ENCODE assay signal across 2 cellular contexts in genomic region chr17:76293106-76293505, GRCh38.
TF ChIP-seq lines count a peak whose summit lies in the region.

No MANE protein-coding gene starts in this region.

TF ChIP-seq in GM12878, 131 proteins besides CTCF, POLR2A, EP300 and RAD21:
- no peak for TF ChIP-seq RBBP5 (conservative IDR thresholded peaks at IDR 0.05)
- no peak for TF ChIP-seq SKIL (IDR thresholded peaks at IDR 0.05; ENCODE audit: low read depth, poor library complexity, severe bottlenecking)
- TF ChIP-seq MXI1 (IDR thresholded peaks at IDR 0.05; ENCODE audit: low read depth, low read length): no peak
- no peak for TF ChIP-seq NKRF (conservative IDR thresholded peaks at IDR 0.05)
- no peak for TF ChIP-seq BRCA1 (IDR thresholded peaks at IDR 0.05; ENCODE audit: low read depth, low read length)
- no peak for TF ChIP-seq RFX5 (IDR thresholded peaks at IDR 0.05; ENCODE audit: low read depth, low read length)
- TF ChIP-seq ATF3 (IDR thresholded peaks at IDR 0.05; ENCODE audit: borderline replicate concordance, extremely low read depth, low read depth, low read length): no peak
- no peak for TF ChIP-seq EGR1 (IDR thresholded peaks at IDR 0.05; ENCODE audit: borderline replicate concordance in 1 of 2, low read depth in 2 of 2, low read length in 2 of 2)
- TF ChIP-seq NBN (IDR thresholded peaks at IDR 0.05): no peak
- no peak for TF ChIP-seq NR2C2 (IDR thresholded peaks at IDR 0.05; ENCODE audit: borderline replicate concordance, control insufficient read depth, insufficient read length, low read depth)
- TF ChIP-seq CHD2 (IDR thresholded peaks at IDR 0.05; ENCODE audit: borderline replicate concordance, low read depth, low read length): no peak
- TF ChIP-seq ZBTB4 (CRISPR knock-in tag; IDR thresholded peaks at IDR 0.05): no peak
- no peak for TF ChIP-seq RUNX3 (IDR thresholded peaks at IDR 0.05; ENCODE audit: low read length)

TF ChIP-seq in H1, 55 proteins besides CTCF, POLR2A, EP300 and RAD21:
- TF ChIP-seq GTF2F1 (IDR thresholded peaks at IDR 0.05; ENCODE audit: borderline replicate concordance, low read depth, low read length): no peak
- no peak for TF ChIP-seq HDAC6 (IDR thresholded peaks at IDR 0.05; ENCODE audit: low read depth, low read length)
- TF ChIP-seq TAF7 (optimal IDR thresholded peaks at IDR 0.05; ENCODE audit: borderline replicate concordance, low read depth, low read length): no peak
- TF ChIP-seq JUN (IDR thresholded peaks at IDR 0.05; ENCODE audit: low read depth, low read length): no peak
- TF ChIP-seq CBX5 (IDR thresholded peaks at IDR 0.05; ENCODE audit: low read depth, low read length): no peak
- TF ChIP-seq RFX5 (IDR thresholded peaks at IDR 0.05; ENCODE audit: borderline replicate concordance, low read depth, low read length): no peak
- TF ChIP-seq TAF1 (IDR thresholded peaks at IDR 0.05; ENCODE audit: low read depth, low read length): no peak
- TF ChIP-seq MAX (IDR thresholded peaks at IDR 0.05): no peak
- TF ChIP-seq CTBP2 (IDR thresholded peaks at IDR 0.05; ENCODE audit: borderline replicate concordance, insufficient read depth, insufficient read length, low read length): no peak
TF ChIP-seq in H1: peak in this region for 0.
